10 cellular contexts compared by ENCODE assay signal in the genomic region with DNA sequence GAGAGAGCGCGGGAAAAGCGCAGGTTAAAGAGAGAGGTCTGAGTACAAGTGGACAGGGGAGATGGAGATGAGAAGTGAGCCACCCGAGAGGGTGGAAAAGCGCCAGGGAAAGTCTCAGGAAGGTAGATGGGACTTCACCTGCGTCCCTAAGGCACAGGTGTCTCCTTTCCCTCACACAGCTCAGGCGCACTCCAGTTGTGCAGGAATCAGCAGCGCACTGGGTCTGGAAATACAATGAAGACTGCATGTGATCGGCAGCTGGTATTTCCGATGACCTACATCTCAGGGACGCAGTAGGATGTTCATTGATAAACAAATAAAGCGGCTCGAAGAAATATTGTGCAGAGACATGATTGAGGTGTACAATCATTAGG. TPM values are rescaled to one million over a fixed set of nuclear protein-coding genes. Genes with fewer than 3 reads are reported as not detected.
DNase-seq lines count a peak whose midpoint lies in the region; ATAC-seq and TF ChIP-seq lines count a peak whose summit lies in the region.
"Had no signal": no experiment of that assay in that cellular context is flagged by ENCODE, and none has a peak within 500 bp of the region (broad histone marks: within the 10 kb centered on the region; RNA-seq: fewer than 3 reads in every experiment).

No MANE protein-coding gene starts in this region.

- no peaks in the 10 kb centered on the region for H3K36me3 Mint-ChIP-seq in GM23338 (ENCODE audit: low read depth)
- no peaks in the 10 kb centered on the region for H3K36me3 Mint-ChIP-seq in activated T-helper 1 cell treated with anti-CD3 and anti-CD28 coated beads, Interleukin-12 subunit alpha, Interleukin-12 subunit beta, Interleukin-2, Interleukin-4 antibody, amounts not matched to agents 30 ng/mL and 10 ng/mL and 1 ng/mL, durations not matched to agents 14 hours and 24 hours and 36 hours (ENCODE audit: low read depth)
- H3K36me3 Mint-ChIP-seq in natural killer cell treated with Interleukin-12 subunit alpha and Interleukin-12 subunit beta and Interleukin-15 and Interleukin-18, amount 100 ng/mL, for 72 hours: no peaks in the 10 kb centered on the region
- H3K36me3 Mint-ChIP-seq: activated naive CD8-positive, alpha-beta T cell had no signal

- H3K9me3 ChIP-seq in thyroid gland: no peaks in the 10 kb centered on the region

- H3K27me3 ChIP-seq in GM23338 (ENCODE audit: insufficient read depth) (peaks cover 9% of the 10 kb centered on the region), thyroid gland (no peaks in the 10 kb centered on the region)

- no peaks in the 10 kb centered on the region for H3F3A ChIP-seq in GM23338 (replicated peaks; ENCODE audit: low read depth)

- peaks cover 11% of the 10 kb centered on the region; the same call in 2 of the 3 replicates for H3K4me1 Mint-ChIP-seq in GM23338
- H3K4me1 Mint-ChIP-seq in activated T-helper 1 cell treated with anti-CD3 and anti-CD28 coated beads, Interleukin-12 subunit alpha, Interleukin-12 subunit beta, Interleukin-2, Interleukin-4 antibody, amounts not matched to agents 30 ng/mL and 10 ng/mL and 1 ng/mL, durations not matched to agents 14 hours and 24 hours and 36 hours (ENCODE audit: low read depth): peaks cover 11% of the 10 kb centered on the region
- peaks cover 0 to 4% of the 10 kb centered on the region in 2 donors for H3K4me1 Mint-ChIP-seq in natural killer cell treated with Interleukin-12 subunit alpha and Interleukin-12 subunit beta and Interleukin-15 and Interleukin-18, amount 100 ng/mL, for 72 hours (ENCODE audit: low read depth in 2 of 2)

- intact Hi-C loops in activated T-helper 1 cell treated with anti-CD3 and anti-CD28 coated beads, Interleukin-12 subunit alpha, Interleukin-12 subunit beta, Interleukin-2, Interleukin-4 antibody, amounts not matched to agents 30 ng/mL and 10 ng/mL and 1 ng/mL, durations not matched to agents 14 hours and 24 hours and 36 hours (cut with micrococcal nuclease): no loop called here
- intact Hi-C loops in thyroid gland (cut with DNase I): no loop called here

- 3% methylated on average over 13 of the region's 13 CpGs for WGBS in thyroid gland, 2 donors

- H3K27ac ChIP-seq in GM23338 (ENCODE audit: low read depth) (no peak overlapping the region), thyroid gland (peak overlapping the region in 1 of 3 donors; percentile 25)

- peak overlapping the region; percentile 82; the same call in 2 of the 3 replicates for H3K4me3 Mint-ChIP-seq in GM23338
- H3K4me3 Mint-ChIP-seq in activated T-helper 1 cell treated with anti-CD3 and anti-CD28 coated beads, Interleukin-12 subunit alpha, Interleukin-12 subunit beta, Interleukin-2, Interleukin-4 antibody, amounts not matched to agents 30 ng/mL and 10 ng/mL and 1 ng/mL, durations not matched to agents 14 hours and 24 hours and 36 hours: peak overlapping the region; percentile 66
- peak overlapping the region; percentile 71 for H3K4me3 Mint-ChIP-seq in natural killer cell treated with Interleukin-12 subunit alpha and Interleukin-12 subunit beta and Interleukin-15 and Interleukin-18, amount 100 ng/mL, for 72 hours
- H3K4me3 Mint-ChIP-seq: activated naive CD8-positive, alpha-beta T cell had no signal

- TF ChIP-seq CTCF in GM12864 (IDR thresholded peaks at IDR 0.05; ENCODE audit: low read depth, low read length, missing control alignments) (no peak), GM23338 (conservative IDR thresholded peaks at IDR 0.05; ENCODE audit: low read depth in 2 of 2) (no peak), thyroid gland (IDR thresholded peaks at IDR 0.05) (no peak)

- H3K4me1 ChIP-seq in GM23338 (ENCODE audit: insufficient read depth): no peaks in the 10 kb centered on the region
- H3K4me1 ChIP-seq in thyroid gland: no peaks in the 10 kb centered on the region

- peak overlapping the region; percentile 73 for H3K4me2 ChIP-seq in GM23338

- no peak overlapping the region for H3K27ac Mint-ChIP-seq in GM23338
- H3K27ac Mint-ChIP-seq in activated T-helper 1 cell treated with anti-CD3 and anti-CD28 coated beads, Interleukin-12 subunit alpha, Interleukin-12 subunit beta, Interleukin-2, Interleukin-4 antibody, amounts not matched to agents 30 ng/mL and 10 ng/mL and 1 ng/mL, durations not matched to agents 14 hours and 24 hours and 36 hours: no peak overlapping the region
- H3K27ac Mint-ChIP-seq in natural killer cell treated with Interleukin-12 subunit alpha and Interleukin-12 subunit beta and Interleukin-15 and Interleukin-18, amount 100 ng/mL, for 72 hours: no peak overlapping the region
- H3K27ac Mint-ChIP-seq: activated naive CD8-positive, alpha-beta T cell had no signal

- no peaks in the 10 kb centered on the region for H3K9me2 ChIP-seq in GM23338 (ENCODE audit: insufficient read depth)

- H3K4me3 ChIP-seq in GM12864 (ENCODE audit: low read depth, low read length) (peak overlapping the region; percentile 61), GM23338 (peak overlapping the region; percentile 65), thyroid gland (replicated peaks in 1 of 3) (peak overlapping the region in 1 of 3 donors; percentile 41)

- H3K27me3 Mint-ChIP-seq in GM23338 (ENCODE audit: insufficient read depth, low read depth, poor library complexity): peaks cover 1% of the 10 kb centered on the region
- H3K27me3 Mint-ChIP-seq in activated T-helper 1 cell treated with anti-CD3 and anti-CD28 coated beads, Interleukin-12 subunit alpha, Interleukin-12 subunit beta, Interleukin-2, Interleukin-4 antibody, amounts not matched to agents 30 ng/mL and 10 ng/mL and 1 ng/mL, durations not matched to agents 14 hours and 24 hours and 36 hours (ENCODE audit: insufficient read depth): peaks cover 17% of the 10 kb centered on the region
- peaks cover 0 to 14% of the 10 kb centered on the region in 2 donors for H3K27me3 Mint-ChIP-seq in natural killer cell treated with Interleukin-12 subunit alpha and Interleukin-12 subunit beta and Interleukin-15 and Interleukin-18, amount 100 ng/mL, for 72 hours

- H4K20me1 ChIP-seq in GM23338 (replicated peaks; ENCODE audit: insufficient read depth): no peaks in the 10 kb centered on the region

- DNase-seq in GM12864 (ENCODE audit: low read depth) (no peak), GM23338 (ENCODE audit: low spot score) (peak; percentile 39), DMS 273 (lab: John Stamatoyannopoulos, UW; ENCODE audit: unreplicated experiment) (no peak), T1000 (lab: John Stamatoyannopoulos, UW) (no peak), thyroid gland (no peak)
- no peak for DNase-seq in activated T-helper 1 cell treated with anti-CD3 and anti-CD28 coated beads, Interleukin-12 subunit alpha, Interleukin-12 subunit beta, Interleukin-2, Interleukin-4 antibody, amounts not matched to agents 30 ng/mL and 10 ng/mL and 1 ng/mL, durations not matched to agents 14 hours and 24 hours and 36 hours (ENCODE audit: low spot score)
- no peak for DNase-seq in natural killer cell treated with Interleukin-12 subunit alpha and Interleukin-12 subunit beta and Interleukin-15 and Interleukin-18, amount 100 ng/mL, for 72 hours (ENCODE audit: low spot score)
- no peak for DNase-seq in activated naive CD4-positive, alpha-beta T cell treated with anti-CD3 and anti-CD28 coated beads, Interleukin-2, amount 50 U/mL, for 16 hours

- TF ChIP-seq POLR2A in thyroid gland (IDR thresholded peaks at IDR 0.05): no peak

- H3K79me2 ChIP-seq in GM23338 (replicated peaks; ENCODE audit: insufficient read depth): peaks cover 18% of the 10 kb centered on the region

- H3K36me3 ChIP-seq in GM23338 (ENCODE audit: insufficient read depth) (no peaks in the 10 kb centered on the region), thyroid gland (no peaks in the 10 kb centered on the region)

- H3K9me3 Mint-ChIP-seq in GM23338: no peaks in the 10 kb centered on the region; the same call in 2 of the 3 replicates
- H3K9me3 Mint-ChIP-seq in activated T-helper 1 cell treated with anti-CD3 and anti-CD28 coated beads, Interleukin-12 subunit alpha, Interleukin-12 subunit beta, Interleukin-2, Interleukin-4 antibody, amounts not matched to agents 30 ng/mL and 10 ng/mL and 1 ng/mL, durations not matched to agents 14 hours and 24 hours and 36 hours: no peaks in the 10 kb centered on the region
- peaks cover 9% of the 10 kb centered on the region for H3K9me3 Mint-ChIP-seq in natural killer cell treated with Interleukin-12 subunit alpha and Interleukin-12 subunit beta and Interleukin-15 and Interleukin-18, amount 100 ng/mL, for 72 hours

- H2AFZ ChIP-seq in GM23338: peak overlapping the region; percentile 74; the same call in 1 of the 2 replicates

- ATAC-seq in GM23338: peak; percentile 55
- ATAC-seq in natural killer cell treated with Interleukin-12 subunit alpha and Interleukin-12 subunit beta and Interleukin-15 and Interleukin-18, amount 100 ng/mL, for 72 hours: no peak

RNA-seq across cellular contexts. Expression of gene KHDRBS2, which starts 0.4 kb away (rescaled TPM):
- 6.8 and 11.7 TPM in 2 replicates for total RNA-seq in GM23338 (2014; rRNA removed; shearing (Covaris generic))
- 3.2 and 5.4 TPM in 2 replicates for polyA plus RNA-seq in GM23338 (2016; fragmentation: Nextera tagmentation; extraction: Ambion mirVana)
- total RNA-seq in activated T-helper 1 cell treated with anti-CD3 and anti-CD28 coated beads, Interleukin-12 subunit alpha, Interleukin-12 subunit beta, Interleukin-2, Interleukin-4 antibody, amounts not matched to agents 30 ng/mL and 10 ng/mL and 1 ng/mL, durations not matched to agents 14 hours and 24 hours and 36 hours: not detected in 2 replicates
- total RNA-seq in natural killer cell treated with Interleukin-12 subunit alpha and Interleukin-12 subunit beta and Interleukin-15 and Interleukin-18, amount 100 ng/mL, for 72 hours: under 1 TPM in 1 of 2 donors, not detected in 1; 0.36 TPM
- 10 to 100 TPM in 3 of 4 donors, 1 to 10 TPM in 1; 5.2 to 19.2 (median 16.6) TPM for total RNA-seq in thyroid gland
- total RNA-seq: myocyte had no signal
